Comparison of ENCODE assay signal across 12 cellular contexts in genomic region chr3:7800006-7800780, GRCh38.
DNase-seq lines count a peak whose midpoint lies in the region; ATAC-seq and TF ChIP-seq lines count a peak whose summit lies in the region.
"Had no signal": no experiment of that assay in that cellular context is flagged by ENCODE, and none has a peak within 500 bp of the region (broad histone marks: within the 10 kb centered on the region; RNA-seq: fewer than 3 reads in every experiment).

No MANE protein-coding gene starts in this region.

- POLR2A ChIA-PET in CD4-positive, alpha-beta T cell (lab: Charles Lee): interaction anchor here (0.7 kb wide), 1 partner anchor 311 kb away, joined by 5 read pairs; no protein-coding TSS in a partner anchor

- no peak overlapping the region for H3K27ac Mint-ChIP-seq in CD4-positive, alpha-beta T cell
- H3K27ac Mint-ChIP-seq: natural killer cell treated with Interleukin-12 subunit alpha and Interleukin-12 subunit beta and Interleukin-15 and Interleukin-18, amount 100 ng/mL, for 72 hours had no signal

- H3K27me3 ChIP-seq in CD4-positive, alpha-beta T cell (ENCODE audit: control insufficient read depth, insufficient read depth, low read length): no peaks in the 10 kb centered on the region
- H3K27me3 ChIP-seq in MG63: no peaks in the 10 kb centered on the region
- H3K27me3 ChIP-seq: SJCRH30 had no signal

- H3K4me3 Mint-ChIP-seq in CD4-positive, alpha-beta T cell: no peak overlapping the region
- H3K4me3 Mint-ChIP-seq: natural killer cell treated with Interleukin-12 subunit alpha and Interleukin-12 subunit beta and Interleukin-15 and Interleukin-18, amount 100 ng/mL, for 72 hours had no signal

- no peaks in the 10 kb centered on the region for H3K36me3 ChIP-seq in MG63
- H3K36me3 ChIP-seq: SJCRH30 had no signal

- no peaks in the 10 kb centered on the region for H3K36me3 Mint-ChIP-seq in CD4-positive, alpha-beta T cell (ENCODE audit: low read depth)
- H3K36me3 Mint-ChIP-seq: natural killer cell treated with Interleukin-12 subunit alpha and Interleukin-12 subunit beta and Interleukin-15 and Interleukin-18, amount 100 ng/mL, for 72 hours had no signal

- H3K9me3 Mint-ChIP-seq in CD4-positive, alpha-beta T cell: no peaks in the 10 kb centered on the region
- H3K9me3 Mint-ChIP-seq: natural killer cell treated with Interleukin-12 subunit alpha and Interleukin-12 subunit beta and Interleukin-15 and Interleukin-18, amount 100 ng/mL, for 72 hours had no signal

- H3K27me3 Mint-ChIP-seq in CD4-positive, alpha-beta T cell: no peaks in the 10 kb centered on the region
- H3K27me3 Mint-ChIP-seq: natural killer cell treated with Interleukin-12 subunit alpha and Interleukin-12 subunit beta and Interleukin-15 and Interleukin-18, amount 100 ng/mL, for 72 hours had no signal

- TF ChIP-seq CTCF in CD4-positive, alpha-beta T cell (IDR thresholded peaks at IDR 0.05): peak; percentile 45

- intact Hi-C loops in CD4-positive, alpha-beta T cell (cut with DNase I, micrococcal nuclease): loop anchor here (1.0 to 5.0 kb wide), 3 partner anchors 311 to 617 kb away; no protein-coding TSS in a partner anchor

- no peak overlapping the region for H3K4me3 ChIP-seq in MG63
- H3K4me3 ChIP-seq: SJCRH30 had no signal

- ATAC-seq in CD4-positive, alpha-beta T cell (ENCODE audit: poor library complexity): no peak
- ATAC-seq in HG03571 (IDR thresholded peaks at IDR 0.05; ENCODE audit: unreplicated experiment): no peak
- ATAC-seq: natural killer cell treated with Interleukin-12 subunit alpha and Interleukin-12 subunit beta and Interleukin-15 and Interleukin-18, amount 100 ng/mL, for 72 hours had no signal

- H3K4me1 Mint-ChIP-seq in CD4-positive, alpha-beta T cell (ENCODE audit: low read depth): no peaks in the 10 kb centered on the region

- CTCF ChIA-PET in CD4-positive, alpha-beta T cell (lab: Charles Lee): interaction anchor here (0.8 to 1.1 kb wide), 3 partner anchors 11 to 311 kb away, joined by 3 to 7 read pairs (median 3); no protein-coding TSS in a partner anchor

- H3K9me3 ChIP-seq in CD4-positive, alpha-beta T cell (ENCODE audit: control insufficient read depth, low read length): no peaks in the 10 kb centered on the region
- H3K9me3 ChIP-seq in MG63: no peaks in the 10 kb centered on the region
- H3K9me3 ChIP-seq: SJCRH30 had no signal

- no peak for DNase-seq in CD4-positive, alpha-beta T cell
- DNase-seq in NAMALWA (ENCODE audit: low spot score) (peak; percentile 20), dermis blood vessel endothelial cell (peak; percentile 30), medulla oblongata (ENCODE audit: extremely low spot score) (peak; percentile 44), NCI-H82 treated with DMSO at 0.1 percent for 48 hours (lab: John Stamatoyannopoulos, UW; ENCODE audit: unreplicated experiment) (no peak), MG63 (no peak)
- DNase-seq in effector CD8-positive, alpha-beta T cell (lab: John Stamatoyannopoulos, UW): no peak
- DNase-seq: SJCRH30; stimulated activated CD4-positive, alpha-beta T cell treated with anti-CD3 and anti-CD28 coated beads, Interleukin-1b, Interleukin-23, amount 100 ng/mL, for 48 hours; stimulated activated naive CD4-positive, alpha-beta T cell treated with Interleukin-2 at 50 U/mL for 16 hours had no signal

- H3K27ac ChIP-seq in CD4-positive, alpha-beta T cell (ENCODE audit: low read depth, low read length): no peak overlapping the region
- H3K27ac ChIP-seq: SJCRH30 had no signal

Comparison
In these comparisons a context has a peak if more than half of its experiments do, and no peak if none do; other contexts are left out.
1. DNase-seq: peak in NAMALWA (single experiment), dermis blood vessel endothelial cell (single experiment) and medulla oblongata (single experiment); none in CD4-positive, alpha-beta T cell (0 of 10), NCI-H82 treated with DMSO at 0.1 percent for 48 hours (single experiment), effector CD8-positive, alpha-beta T cell (single experiment) and MG63 (single experiment).